8 cellular contexts compared by ENCODE assay signal in the genomic region with DNA sequence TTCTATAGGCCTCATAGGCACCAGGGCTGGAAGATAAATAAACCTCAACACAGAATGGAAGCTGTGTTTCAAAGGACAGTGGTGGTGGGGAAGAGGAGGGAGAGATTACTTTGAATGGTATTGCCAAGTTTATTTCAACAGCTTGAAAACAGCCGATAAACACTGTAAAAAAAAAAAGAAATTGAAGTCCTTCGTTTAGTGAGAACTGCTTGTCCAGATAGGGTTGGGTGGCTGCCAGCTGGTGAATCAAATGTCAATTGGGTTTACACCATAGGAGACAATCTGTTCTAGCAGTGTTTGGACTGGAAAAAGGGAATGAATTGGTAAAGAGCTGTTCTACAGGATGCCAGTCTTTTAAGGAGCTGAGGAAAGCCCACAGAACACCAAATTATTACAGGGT.
A peak's percentile ranks its signal among the peaks of the same experiment; 100 is the strongest.
DNase-seq lines count a peak whose midpoint lies in the region; ATAC-seq and TF ChIP-seq lines count a peak whose summit lies in the region.

No MANE protein-coding gene starts in this region.

- H3K79me2 ChIP-seq in MM.1S (ENCODE audit: low read length): no peaks in the 10 kb centered on the region

- ATAC-seq in body of pancreas (peak; percentile 52), GM21515 (IDR thresholded peaks at IDR 0.05; ENCODE audit: unreplicated experiment) (no peak)

- H3K4me2 ChIP-seq in MM.1S (ENCODE audit: low read depth, low read length): peak overlapping the region; percentile 17; the same call in 1 of the 2 replicates

- H2AFZ ChIP-seq in MM.1S (ENCODE audit: low read length): peak overlapping the region; percentile 21; the same call in 1 of the 2 replicates

- intact Hi-C loops in body of pancreas (cut with DNase I): no loop called here

- H3K4me1 ChIP-seq in MM.1S (ENCODE audit: low read length) (no peaks in the 10 kb centered on the region), body of pancreas (peaks cover 5% of the 10 kb centered on the region)

- H3K4me3 ChIP-seq in MM.1S (ENCODE audit: low read length): no peak overlapping the region
- H3K4me3 ChIP-seq in body of pancreas: no peak overlapping the region

- no peak for TF ChIP-seq CTCF in MM.1S (IDR thresholded peaks at IDR 0.05; ENCODE audit: low read length)
- no peak for TF ChIP-seq CTCF in body of pancreas (IDR thresholded peaks at IDR 0.05)

- H3K9ac ChIP-seq in MM.1S (ENCODE audit: low read length): no peak overlapping the region

- WGBS in body of pancreas, 2 donors: 9 to 14% methylated on average over 2 of the region's 2 CpGs

- H3K9me2 ChIP-seq in MM.1S (replicated peaks; ENCODE audit: insufficient read depth, low read length): no peaks in the 10 kb centered on the region

- DNase-seq in COR-L47 (lab: John Stamatoyannopoulos, UW) (peak; percentile 10), MM.1S (no peak), body of pancreas (peak; percentile 53 to 87 (median 74)), medulla oblongata (ENCODE audit: extremely low spot score) (peak; percentile 14), mucosa of gallbladder (ENCODE audit: low spot score) (no peak), SIG-M5 treated with dmso at 0.1 percent for 504 hours (lab: John Stamatoyannopoulos, UW; ENCODE audit: unreplicated experiment) (no peak)
- DNase-seq in activated CD8-positive, alpha-beta memory T cell treated with anti-CD3 and anti-CD28 coated beads for 24 hours: no peak

- H3K27ac ChIP-seq in MM.1S (ENCODE audit: low read length): no peak overlapping the region
- no peak overlapping the region for H3K27ac ChIP-seq in body of pancreas

- no peaks in the 10 kb centered on the region for H4K20me1 ChIP-seq in MM.1S (ENCODE audit: insufficient read depth, low read length)

- H3K27me3 ChIP-seq in MM.1S (replicated peaks; ENCODE audit: insufficient read depth, low read length): no peaks in the 10 kb centered on the region
- H3K27me3 ChIP-seq in body of pancreas: no peaks in the 10 kb centered on the region

- no peak for TF ChIP-seq POLR2A in body of pancreas (IDR thresholded peaks at IDR 0.05)

- H3K36me3 ChIP-seq in MM.1S (replicated peaks; ENCODE audit: insufficient read depth, low read length) (no peaks in the 10 kb centered on the region), body of pancreas (replicated peaks in 1 of 2; ENCODE audit: insufficient read depth in 1 of 2, low read depth in 2 of 2) (no peaks in the 10 kb centered on the region)

- H3K9me3 ChIP-seq in MM.1S (replicated peaks; ENCODE audit: insufficient read depth, low read length) (no peaks in the 10 kb centered on the region), body of pancreas (no peaks in the 10 kb centered on the region)

- H3F3A ChIP-seq in MM.1S (ENCODE audit: insufficient read depth, low read length): no peaks in the 10 kb centered on the region

Comparison
In these comparisons a context has a peak if more than half of its experiments do, and no peak if none do; other contexts are left out.
1. DNase-seq: peak in COR-L47 (single experiment), body of pancreas (4 of 4) and medulla oblongata (single experiment); none in MM.1S (single experiment), mucosa of gallbladder (single experiment), SIG-M5 treated with dmso at 0.1 percent for 504 hours (single experiment) and activated CD8-positive, alpha-beta memory T cell treated with anti-CD3 and anti-CD28 coated beads for 24 hours (single experiment).